Comparison of ENCODE assay signal across 8 cellular contexts in genomic region chr16:1989826-1990335, GRCh38. TPM values are rescaled to one million over a fixed set of nuclear protein-coding genes. Genes with fewer than 3 reads are reported as not detected.
A peak's percentile ranks its signal among the peaks of the same experiment; 100 is the strongest.
DNase-seq lines count a peak whose midpoint lies in the region; ATAC-seq and TF ChIP-seq lines count a peak whose summit lies in the region.

Gene SYNGR3, plus strand, starts transcription at chr16:1989970. Its CDS starts 133 bp downstream, at chr16:1990103.

- H3K9me3 Mint-ChIP-seq in activated B cell treated with CpG ODN at 0.5 μM for 24 hours, result no peaks in the 10 kb centered on the region
- no peaks in the 10 kb centered on the region for H3K9me3 Mint-ChIP-seq in immature natural killer cell

- ATAC-seq in activated B cell treated with CpG ODN at 0.5 μM for 24 hours (ENCODE audit: low read depth) (no peak), HG03354 (IDR thresholded peaks at IDR 0.05; ENCODE audit: poor library complexity, severe bottlenecking, unreplicated experiment) (no peak)

- intact Hi-C loops in activated B cell treated with CpG ODN at 0.5 μM for 24 hours (cut with micrococcal nuclease), result loop anchor here (5.0 kb wide), 1 partner anchor 378 kb away; the partner anchor contains the start of genes CRAMP1 and IFT140

- peak within 1 kb of the TSS; percentile 78 for H3K27ac ChIP-seq in 22Rv1

- H3K27ac Mint-ChIP-seq in activated B cell treated with CpG ODN at 0.5 μM for 24 hours (peak within 1 kb of the TSS; percentile 88), immature natural killer cell (peak within 1 kb of the TSS; percentile 17 to 93 (median 88))

- H3K36me3 ChIP-seq in GM06990 (ENCODE audit: control insufficient read depth, insufficient read depth, low read length), result peaks cover 11% of the 10 kb centered on the region

- CTCF ChIA-PET in activated B cell treated with CpG ODN at 0.5 μM for 24 hours (lab: Charles Lee), result no interaction called here

- POLR2A ChIA-PET in activated B cell treated with CpG ODN at 0.5 μM for 24 hours (lab: Charles Lee), result interaction anchor here (1.2 to 21.9 kb wide), 10 partner anchors 9 to 225 kb away, joined by 3 to 351 read pairs (median 14); partner anchors contain the start of genes MLST8, MSRB1, NDUFB10 and NOXO1

- H3K4me1 Mint-ChIP-seq in activated B cell treated with CpG ODN at 0.5 μM for 24 hours (peaks cover 33% of the 10 kb centered on the region), immature natural killer cell (peaks cover 27 to 28% of the 10 kb centered on the region in 2 donors)

- no peak for TF ChIP-seq CTCF in 22Rv1 (IDR thresholded peaks at IDR 0.05)
- TF ChIP-seq CTCF in GM06990 (IDR thresholded peaks at IDR 0.05; ENCODE audit: insufficient read depth, low read length, poor library complexity, severe bottlenecking), result no peak
- TF ChIP-seq CTCF in activated B cell treated with CpG ODN at 0.5 μM for 24 hours (IDR thresholded peaks at IDR 0.05), result no peak

- H3K4me3 ChIP-seq in GM06990 (replicated peaks; ENCODE audit: low read depth, low read length), result peak within 1 kb of the TSS; percentile 61

- DNase-seq in GM06990 (ENCODE audit: extremely low read depth, insufficient read length), result no peak
- peak; percentile 38 for DNase-seq in activated B cell treated with CpG ODN at 0.5 μM for 24 hours
- DNase-seq in immature natural killer cell, result peak in 1 of 3 donors; percentile 35
- DNase-seq in NAMALWA (ENCODE audit: low spot score), result no peak
- DNase-seq in COLO829 (ENCODE audit: low spot score), result no peak
- no peak for DNase-seq in islet precursor cell

- H3K36me3 Mint-ChIP-seq in activated B cell treated with CpG ODN at 0.5 μM for 24 hours (ENCODE audit: low read depth) (peaks cover 16% of the 10 kb centered on the region), immature natural killer cell (no peaks in the 10 kb centered on the region)

- H3K27me3 Mint-ChIP-seq in activated B cell treated with CpG ODN at 0.5 μM for 24 hours (no peaks in the 10 kb centered on the region), immature natural killer cell (ENCODE audit: low read depth in 3 of 3) (peaks cover 12 to 21% (median 18%) of the 10 kb centered on the region in 3 donors)

- H3K4me3 Mint-ChIP-seq in activated B cell treated with CpG ODN at 0.5 μM for 24 hours (peak within 1 kb of the TSS; percentile 82), immature natural killer cell (peak within 1 kb of the TSS; percentile 79 to 85 (median 80))

- no peaks in the 10 kb centered on the region for H3K27me3 ChIP-seq in GM06990 (replicated peaks; ENCODE audit: control insufficient read depth, insufficient read depth, low read length)

RNA-seq across cellular contexts. Expression of gene SYNGR3, which starts in this region (rescaled TPM):
- total RNA-seq in activated B cell treated with CpG ODN at 0.5 μM for 24 hours, result 10.0 and 11.3 TPM in 2 replicates
- 1 to 10 TPM; 4.6 to 6.7 (median 6.4) TPM for polyA plus RNA-seq in immature natural killer cell
